ENCODE assay signal across 13 cellular contexts in the genomic region with DNA sequence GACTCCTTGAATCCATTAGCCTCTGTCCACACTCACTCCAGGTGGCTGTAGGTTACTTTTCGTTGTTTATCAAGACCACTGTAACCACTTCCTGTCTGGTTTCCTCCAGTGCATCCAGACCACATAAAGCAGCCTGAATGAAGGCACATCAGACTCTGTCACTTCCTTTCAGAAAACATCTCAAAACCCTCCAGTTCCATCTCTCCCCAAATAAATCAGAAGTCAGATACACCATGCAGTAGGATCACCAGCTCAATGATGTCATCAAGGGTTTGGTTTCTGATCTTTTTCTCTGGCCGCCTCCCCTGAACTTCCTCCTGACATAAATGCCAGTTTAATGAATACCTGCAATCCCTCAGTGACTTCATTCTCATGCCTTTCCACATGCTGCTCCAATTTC.
DNase-seq lines count a peak whose midpoint lies in the region; ATAC-seq and TF ChIP-seq lines count a peak whose summit lies in the region.
"Had no signal": no experiment of that assay in that cellular context is flagged by ENCODE, and none has a peak within 500 bp of the region (broad histone marks: within the 10 kb centered on the region; RNA-seq: fewer than 3 reads in every experiment).

No MANE protein-coding gene starts in this region.

- no peaks in the 10 kb centered on the region for H3K36me3 ChIP-seq in upper lobe of right lung
- H3K36me3 ChIP-seq: HAP-1 had no signal

- no peak overlapping the region for H3K4me3 Mint-ChIP-seq in endothelial cell (ENCODE audit: unreplicated experiment)
- no peak overlapping the region for H3K4me3 Mint-ChIP-seq in Calu3 (ENCODE audit: low read depth, unreplicated experiment)

- no peak for TF ChIP-seq CTCF in endothelial cell (IDR thresholded peaks at IDR 0.05; ENCODE audit: unreplicated experiment)
- no peak for TF ChIP-seq CTCF in Calu3 (IDR thresholded peaks at IDR 0.05; ENCODE audit: unreplicated experiment)
- TF ChIP-seq CTCF in upper lobe of right lung (IDR thresholded peaks at IDR 0.05), result no peak

- intact Hi-C loops in Calu3 (cut with micrococcal nuclease; ENCODE audit: unreplicated experiment) (no loop called here), upper lobe of right lung (cut with DNase I) (no loop called here)

- no peak overlapping the region for H3K27ac ChIP-seq in upper lobe of right lung

- no peaks in the 10 kb centered on the region for H3K9me3 ChIP-seq in upper lobe of right lung
- H3K9me3 ChIP-seq: HAP-1 had no signal

- ATAC-seq in GM18499 (IDR thresholded peaks at IDR 0.05; ENCODE audit: insufficient read depth, unreplicated experiment) (peak; percentile 70), GM21390 (IDR thresholded peaks at IDR 0.05; ENCODE audit: unreplicated experiment) (peak; percentile 87), HG03342 (IDR thresholded peaks at IDR 0.05; ENCODE audit: unreplicated experiment) (peak; percentile 79), upper lobe of right lung (no peak)
- ATAC-seq: esophagus mucosa, left cardiac atrium had no signal

- H3K4me3 ChIP-seq in upper lobe of right lung, result no peak overlapping the region
- H3K4me3 ChIP-seq: HAP-1 had no signal

- peaks cover 15% of the 10 kb centered on the region for H3K4me1 Mint-ChIP-seq in endothelial cell (ENCODE audit: unreplicated experiment)
- no peaks in the 10 kb centered on the region for H3K4me1 Mint-ChIP-seq in Calu3 (ENCODE audit: low read depth, unreplicated experiment)

- DNase-seq in endothelial cell (ENCODE audit: low spot score) (no peak), Calu3 (no peak), COLO829 (ENCODE audit: low spot score) (no peak), upper lobe of right lung (no peak)
- DNase-seq in effector CD4-positive, alpha-beta T cell, result no peak
- DNase-seq: amniotic stem cell, left cardiac atrium, NCI-H1048 had no signal

- H3K27me3 Mint-ChIP-seq in endothelial cell (ENCODE audit: unreplicated experiment), result peaks cover 3% of the 10 kb centered on the region
- no peaks in the 10 kb centered on the region for H3K27me3 Mint-ChIP-seq in Calu3 (ENCODE audit: unreplicated experiment)

- H3K9me3 Mint-ChIP-seq in endothelial cell (ENCODE audit: unreplicated experiment) (no peaks in the 10 kb centered on the region), Calu3 (ENCODE audit: low read depth, unreplicated experiment) (no peaks in the 10 kb centered on the region)

- CTCF ChIA-PET in Calu3 (lab: Charles Lee), result no interaction called here

- peak overlapping the region; percentile 5 for H3K27ac Mint-ChIP-seq in endothelial cell (ENCODE audit: unreplicated experiment)
- H3K27ac Mint-ChIP-seq in Calu3 (ENCODE audit: unreplicated experiment), result no peak overlapping the region

- H3K36me3 Mint-ChIP-seq in endothelial cell (ENCODE audit: low read depth, unreplicated experiment), result no peaks in the 10 kb centered on the region
- no peaks in the 10 kb centered on the region for H3K36me3 Mint-ChIP-seq in Calu3 (ENCODE audit: insufficient read depth, unreplicated experiment)

- H3K27me3 ChIP-seq in upper lobe of right lung, result no peaks in the 10 kb centered on the region

- H3K4me1 ChIP-seq in upper lobe of right lung, result no peaks in the 10 kb centered on the region

- no TSS peak for BruUV-seq in Calu3 (replicated peaks; lab: Mats Ljungman, UMichigan)
